ENCODE assay signal across 14 cellular contexts in genomic region chr7:77933394-77933793, GRCh38.
DNase-seq lines count a peak whose midpoint lies in the region; ATAC-seq, FAIRE-seq and TF ChIP-seq lines count a peak whose summit lies in the region.
"Had no signal": no experiment of that assay in that cellular context is flagged by ENCODE, and none has a peak within 500 bp of the region (broad histone marks: within the 10 kb centered on the region; RNA-seq: fewer than 3 reads in every experiment).

No MANE protein-coding gene starts in this region.

- in situ Hi-C loops in transverse colon (cut with MboI; ENCODE audit: low pct_ligation_motif_present in 1 of 4, low pct_unique_long_range_greater_than_20kb in 1 of 4, low sequenced_read_pairs in 3 of 4): loop anchor here in 2 of 4 donors (10.0 to 25.0 kb wide), 2 partner anchors 271 to 279 kb away; no protein-coding TSS in a partner anchor

- H3K27ac ChIP-seq in fibroblast of lung (ENCODE audit: insufficient read depth, low read length) (no peak overlapping the region), transverse colon (peak overlapping the region in 2 of 4 donors; percentile 9 to 18), colonic mucosa (no peak overlapping the region)
- H3K27ac ChIP-seq: right lobe of liver, vagina had no signal

- no peak overlapping the region for H3K4me2 ChIP-seq in fibroblast of lung (ENCODE audit: extremely low read depth, insufficient read depth, low read length)

- peak; percentile 11 for FAIRE-seq in RCC 7860 (lab: Jason Lieb, UNC)

- H3K9me3 ChIP-seq in fibroblast of lung (ENCODE audit: control insufficient read depth, insufficient read depth, low read depth, low read length): no peaks in the 10 kb centered on the region
- H3K9me3 ChIP-seq in transverse colon: no peaks in the 10 kb centered on the region
- no peaks in the 10 kb centered on the region for H3K9me3 ChIP-seq in colonic mucosa
- H3K9me3 ChIP-seq: right lobe of liver, vagina had no signal

- no peak for TF ChIP-seq EP300 in transverse colon (IDR thresholded peaks at IDR 0.05; ENCODE audit: low read depth)

- H3K9ac ChIP-seq in fibroblast of lung (ENCODE audit: insufficient read depth, low read length) (no peak overlapping the region), colonic mucosa (ENCODE audit: low read depth in 2 of 2, low read length in 2 of 2) (no peak overlapping the region)

- WGBS in transverse colon (ENCODE audit: low coverage in 1 of 2), 2 donors: 73 to 83% methylated on average over 3 of the region's 3 CpGs

- H3K4me3 ChIP-seq in fibroblast of lung (replicated peaks in 1 of 4; ENCODE audit: control extremely low read depth in 1 of 4, insufficient read depth in 1 of 4, low read depth in 3 of 4, low read length in 4 of 4) (no peak overlapping the region), transverse colon (no peak overlapping the region), colonic mucosa (no peak overlapping the region)
- H3K4me3 ChIP-seq: right lobe of liver, vagina had no signal

- intact Hi-C loops in transverse colon (cut with DNase I; ENCODE audit: low total_unique reads): no loop called here
- intact Hi-C loops in colonic mucosa (cut with DNase I): loop anchor here (10.0 kb wide), 1 partner anchor 279 kb away; no protein-coding TSS in a partner anchor

- no peaks in the 10 kb centered on the region for H3K36me3 ChIP-seq in fibroblast of lung (ENCODE audit: control insufficient read depth, insufficient read depth, low read length)
- H3K36me3 ChIP-seq in transverse colon: peaks cover 0 to 5% (median 0%) of the 10 kb centered on the region in 4 donors
- no peaks in the 10 kb centered on the region for H3K36me3 ChIP-seq in colonic mucosa
- H3K36me3 ChIP-seq: right lobe of liver, vagina had no signal

- H3K27ac Mint-ChIP-seq in activated T-cell treated with anti-CD3 and anti-CD28 coated beads, Interleukin-2, amount 50 U/mL, for 72 hours: peak overlapping the region; percentile 16

- no peaks in the 10 kb centered on the region for H3K27me3 Mint-ChIP-seq in activated T-cell treated with anti-CD3 and anti-CD28 coated beads, Interleukin-2, amount 50 U/mL, for 72 hours (ENCODE audit: low read depth)

- no peak for TF ChIP-seq POLR2A in transverse colon (IDR thresholded peaks at IDR 0.05)

- peaks cover 0 to 2% of the 10 kb centered on the region in 2 donors for H3K36me3 Mint-ChIP-seq in activated T-cell treated with anti-CD3 and anti-CD28 coated beads, Interleukin-2, amount 50 U/mL, for 72 hours (ENCODE audit: insufficient read depth in 2 of 2)

- H2AFZ ChIP-seq in fibroblast of lung (ENCODE audit: low read length): no peak overlapping the region

- no peaks in the 10 kb centered on the region for H3K27me3 ChIP-seq in fibroblast of lung (ENCODE audit: control insufficient read depth, insufficient read depth, low read length)
- H3K27me3 ChIP-seq in transverse colon: no peaks in the 10 kb centered on the region
- H3K27me3 ChIP-seq in colonic mucosa: no peaks in the 10 kb centered on the region
- H3K27me3 ChIP-seq: right lobe of liver, vagina had no signal

- no peaks in the 10 kb centered on the region for H3K9me3 Mint-ChIP-seq in activated T-cell treated with anti-CD3 and anti-CD28 coated beads, Interleukin-2, amount 50 U/mL, for 72 hours

- no peaks in the 10 kb centered on the region for H4K20me1 ChIP-seq in fibroblast of lung (ENCODE audit: control insufficient read depth, extremely low read depth, insufficient read depth, low read length)

- no peak for TF ChIP-seq CTCF in fibroblast of lung (conservative IDR thresholded peaks at IDR 0.05 in 1 of 2, IDR thresholded peaks at IDR 0.05 in 1 of 2; ENCODE audit: low read depth in 1 of 2, low read length in 2 of 2)
- no peak for TF ChIP-seq CTCF in transverse colon (IDR thresholded peaks at IDR 0.05)
- no peak for TF ChIP-seq CTCF in colonic mucosa (IDR thresholded peaks at IDR 0.05)

- H3K4me1 Mint-ChIP-seq in activated T-cell treated with anti-CD3 and anti-CD28 coated beads, Interleukin-2, amount 50 U/mL, for 72 hours (ENCODE audit: low read depth): peaks cover 4% of the 10 kb centered on the region

- no peak overlapping the region for H3K4me3 Mint-ChIP-seq in activated T-cell treated with anti-CD3 and anti-CD28 coated beads, Interleukin-2, amount 50 U/mL, for 72 hours

- peak in 1 of 2 donors; percentile 30 for ATAC-seq in activated T-cell treated with anti-CD3 and anti-CD28 coated beads, Interleukin-2, amount 50 U/mL, for 72 hours (replicated peaks in 1 of 2)
- ATAC-seq in GM18511 (IDR thresholded peaks at IDR 0.05; ENCODE audit: unreplicated experiment): no peak
- ATAC-seq: right lobe of liver had no signal

- H3K4me1 ChIP-seq in fibroblast of lung (ENCODE audit: control insufficient read depth, extremely low read depth, insufficient read depth, low read length) (no peaks in the 10 kb centered on the region), transverse colon (peaks cover 0 to 4% (median 0%) of the 10 kb centered on the region in 4 donors), colonic mucosa (no peaks in the 10 kb centered on the region)
- H3K4me1 ChIP-seq: right lobe of liver, vagina had no signal

- DNase-seq in activated T-cell treated with anti-CD3 and anti-CD28 coated beads, Interleukin-2, amount 50 U/mL, for 72 hours: no peak
- DNase-seq in activated T-cell treated with anti-CD3 and anti-CD28 coated beads, Interleukin-2, amount 50 U/mL, for 48 hours: no peak
- DNase-seq in RCC 7860 (ENCODE audit: low spot score): no peak
- peak; percentile 21 to 69 for DNase-seq in fibroblast of lung (ENCODE audit: low read depth in 2 of 2)
- peak; percentile 11 for DNase-seq in transverse colon
- no peak for DNase-seq in stimulated activated CD4-positive, alpha-beta T cell treated with anti-CD3 and anti-CD28 coated beads, Interleukin-15, amount 100 ng/mL, for 24 hours
- no peak for DNase-seq in colonic mucosa
- DNase-seq: activated T-cell treated with anti-CD3 and anti-CD28 coated beads for 4 hours, cerebellar nuclear complex, head of caudate nucleus, NCI-H2029 treated with DMSO at 0.1 percent for 48 hours, right lobe of liver had no signal

- no peaks in the 10 kb centered on the region for H3K79me2 ChIP-seq in fibroblast of lung (ENCODE audit: control insufficient read depth, insufficient read depth, low read length)

Comparison
In these comparisons a context has a peak if more than half of its experiments do, and no peak if none do; other contexts are left out.
1. DNase-seq: peak in fibroblast of lung (2 of 2) and transverse colon (single experiment); none in activated T-cell treated with anti-CD3 and anti-CD28 coated beads, Interleukin-2, amount 50 U/mL, for 72 hours (0 of 2), activated T-cell treated with anti-CD3 and anti-CD28 coated beads, Interleukin-2, amount 50 U/mL, for 48 hours (0 of 2), RCC 7860 (single experiment), stimulated activated CD4-positive, alpha-beta T cell treated with anti-CD3 and anti-CD28 coated beads, Interleukin-15, amount 100 ng/mL, for 24 hours (single experiment) and colonic mucosa (single experiment).